In the genomic region with DNA sequence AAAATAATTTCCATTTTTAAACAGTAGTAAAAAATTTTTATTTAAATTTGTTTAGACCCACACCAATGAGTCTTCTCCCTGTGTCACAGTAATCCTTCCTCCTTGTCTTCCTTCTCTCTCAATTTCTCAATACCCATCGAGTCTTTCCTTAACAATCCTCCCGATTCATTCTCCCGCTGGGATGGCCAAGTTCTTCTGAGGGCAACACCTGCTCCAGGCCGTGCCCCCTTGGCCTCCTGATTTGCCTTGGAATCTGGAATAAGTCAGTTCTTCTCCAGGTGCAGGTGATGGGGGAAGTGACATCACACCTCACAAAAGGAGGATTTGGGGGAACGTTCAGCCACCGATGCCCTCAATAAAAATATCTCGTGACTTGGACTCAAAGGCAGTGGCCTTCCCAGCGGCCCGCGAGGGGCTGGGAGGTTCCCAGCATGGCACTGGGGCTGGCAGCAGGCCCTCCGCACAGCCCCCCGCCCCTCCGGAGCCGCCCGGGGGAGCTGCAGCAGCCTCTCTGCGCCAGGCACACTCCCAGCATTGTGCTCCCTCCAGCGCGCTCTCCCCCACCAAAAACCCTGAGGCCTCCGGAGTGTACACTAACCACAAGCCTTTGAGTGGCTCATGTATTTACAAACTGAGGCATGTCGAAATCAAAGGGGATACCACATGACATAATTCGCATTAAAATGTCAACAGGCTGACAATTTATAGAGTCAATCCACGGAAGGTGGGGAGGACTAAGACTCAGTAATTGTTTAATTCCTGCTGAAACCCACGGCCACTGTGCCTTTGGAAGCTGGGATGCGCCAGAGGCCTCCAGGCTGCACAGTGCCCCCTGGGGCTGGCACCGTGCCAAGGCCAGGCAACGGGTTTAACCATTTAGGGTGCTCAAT, we compare ENCODE assay signal across 1 cellular context.
TF ChIP-seq lines count a peak whose summit lies in the region.

No MANE protein-coding gene starts in this region.

TF ChIP-seq in HepG2, 621 proteins besides CTCF, POLR2A, EP300 and RAD21 (continued from another document and continues in another):
- TF ChIP-seq, protein P1, sequence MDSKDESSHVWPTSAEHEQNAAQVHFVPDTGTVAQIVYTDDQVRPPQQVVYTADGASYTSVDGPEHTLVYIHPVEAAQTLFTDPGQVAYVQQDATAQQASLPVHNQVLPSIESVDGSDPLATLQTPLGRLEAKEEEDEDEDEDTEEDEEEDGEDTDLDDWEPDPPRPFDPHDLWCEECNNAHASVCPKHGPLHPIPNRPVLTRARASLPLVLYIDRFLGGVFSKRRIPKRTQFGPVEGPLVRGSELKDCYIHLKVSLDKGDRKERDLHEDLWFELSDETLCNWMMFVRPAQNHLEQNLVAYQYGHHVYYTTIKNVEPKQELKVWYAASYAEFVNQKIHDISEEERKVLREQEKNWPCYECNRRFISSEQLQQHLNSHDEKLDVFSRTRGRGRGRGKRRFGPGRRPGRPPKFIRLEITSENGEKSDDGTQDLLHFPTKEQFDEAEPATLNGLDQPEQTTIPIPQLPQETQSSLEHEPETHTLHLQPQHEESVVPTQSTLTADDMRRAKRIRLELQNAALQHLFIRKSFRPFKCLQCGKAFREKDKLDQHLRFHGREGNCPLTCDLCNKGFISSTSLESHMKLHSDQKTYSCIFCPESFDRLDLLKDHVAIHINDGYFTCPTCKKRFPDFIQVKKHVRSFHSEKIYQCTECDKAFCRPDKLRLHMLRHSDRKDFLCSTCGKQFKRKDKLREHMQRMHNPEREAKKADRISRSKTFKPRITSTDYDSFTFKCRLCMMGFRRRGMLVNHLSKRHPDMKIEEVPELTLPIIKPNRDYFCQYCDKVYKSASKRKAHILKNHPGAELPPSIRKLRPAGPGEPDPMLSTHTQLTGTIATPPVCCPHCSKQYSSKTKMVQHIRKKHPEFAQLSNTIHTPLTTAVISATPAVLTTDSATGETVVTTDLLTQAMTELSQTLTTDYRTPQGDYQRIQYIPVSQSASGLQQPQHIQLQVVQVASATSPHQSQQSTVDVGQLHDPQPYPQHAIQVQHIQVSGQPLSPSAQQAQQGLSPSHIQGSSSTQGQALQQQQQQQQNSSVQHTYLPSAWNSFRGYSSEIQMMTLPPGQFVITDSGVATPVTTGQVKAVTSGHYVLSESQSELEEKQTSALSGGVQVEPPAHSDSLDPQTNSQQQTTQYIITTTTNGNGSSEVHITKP (CRISPR knock-in tag; IDR thresholded peaks at IDR 0.05; ENCODE audit: low read depth) = peak; percentile 53
- TF ChIP-seq CBFB (CRISPR knock-in tag; IDR thresholded peaks at IDR 0.05) = peak; percentile 96
- peak; percentile 73; the same call in 1 of the 2 replicates for TF ChIP-seq YEATS2 (CRISPR knock-in tag; IDR thresholded peaks at IDR 0.05; ENCODE audit: borderline replicate concordance)
- 0 out of 2 replicates have a peak, but pooled peaks have one; percentile 64 for TF ChIP-seq ZNF225 (CRISPR knock-in tag; IDR thresholded peaks at IDR 0.05)
- no peak for TF ChIP-seq ZNF44 (CRISPR knock-in tag; IDR thresholded peaks at IDR 0.05)
- TF ChIP-seq, protein P2, sequence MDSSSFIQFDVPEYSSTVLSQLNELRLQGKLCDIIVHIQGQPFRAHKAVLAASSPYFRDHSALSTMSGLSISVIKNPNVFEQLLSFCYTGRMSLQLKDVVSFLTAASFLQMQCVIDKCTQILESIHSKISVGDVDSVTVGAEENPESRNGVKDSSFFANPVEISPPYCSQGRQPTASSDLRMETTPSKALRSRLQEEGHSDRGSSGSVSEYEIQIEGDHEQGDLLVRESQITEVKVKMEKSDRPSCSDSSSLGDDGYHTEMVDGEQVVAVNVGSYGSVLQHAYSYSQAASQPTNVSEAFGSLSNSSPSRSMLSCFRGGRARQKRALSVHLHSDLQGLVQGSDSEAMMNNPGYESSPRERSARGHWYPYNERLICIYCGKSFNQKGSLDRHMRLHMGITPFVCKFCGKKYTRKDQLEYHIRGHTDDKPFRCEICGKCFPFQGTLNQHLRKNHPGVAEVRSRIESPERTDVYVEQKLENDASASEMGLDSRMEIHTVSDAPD (CRISPR knock-in tag; IDR thresholded peaks at IDR 0.05) = peak; percentile 90; the same call in 1 of the 2 replicates
- TF ChIP-seq, protein P3, sequence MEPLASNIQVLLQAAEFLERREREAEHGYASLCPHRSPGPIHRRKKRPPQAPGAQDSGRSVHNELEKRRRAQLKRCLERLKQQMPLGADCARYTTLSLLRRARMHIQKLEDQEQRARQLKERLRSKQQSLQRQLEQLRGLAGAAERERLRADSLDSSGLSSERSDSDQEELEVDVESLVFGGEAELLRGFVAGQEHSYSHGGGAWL (CRISPR knock-in tag; IDR thresholded peaks at IDR 0.05) = peak; percentile 36; the same call in 1 of the 2 replicates
- no peak for TF ChIP-seq KDM5A (IDR thresholded peaks at IDR 0.05; ENCODE audit: borderline replicate concordance, low read length)
- TF ChIP-seq, protein P4, sequence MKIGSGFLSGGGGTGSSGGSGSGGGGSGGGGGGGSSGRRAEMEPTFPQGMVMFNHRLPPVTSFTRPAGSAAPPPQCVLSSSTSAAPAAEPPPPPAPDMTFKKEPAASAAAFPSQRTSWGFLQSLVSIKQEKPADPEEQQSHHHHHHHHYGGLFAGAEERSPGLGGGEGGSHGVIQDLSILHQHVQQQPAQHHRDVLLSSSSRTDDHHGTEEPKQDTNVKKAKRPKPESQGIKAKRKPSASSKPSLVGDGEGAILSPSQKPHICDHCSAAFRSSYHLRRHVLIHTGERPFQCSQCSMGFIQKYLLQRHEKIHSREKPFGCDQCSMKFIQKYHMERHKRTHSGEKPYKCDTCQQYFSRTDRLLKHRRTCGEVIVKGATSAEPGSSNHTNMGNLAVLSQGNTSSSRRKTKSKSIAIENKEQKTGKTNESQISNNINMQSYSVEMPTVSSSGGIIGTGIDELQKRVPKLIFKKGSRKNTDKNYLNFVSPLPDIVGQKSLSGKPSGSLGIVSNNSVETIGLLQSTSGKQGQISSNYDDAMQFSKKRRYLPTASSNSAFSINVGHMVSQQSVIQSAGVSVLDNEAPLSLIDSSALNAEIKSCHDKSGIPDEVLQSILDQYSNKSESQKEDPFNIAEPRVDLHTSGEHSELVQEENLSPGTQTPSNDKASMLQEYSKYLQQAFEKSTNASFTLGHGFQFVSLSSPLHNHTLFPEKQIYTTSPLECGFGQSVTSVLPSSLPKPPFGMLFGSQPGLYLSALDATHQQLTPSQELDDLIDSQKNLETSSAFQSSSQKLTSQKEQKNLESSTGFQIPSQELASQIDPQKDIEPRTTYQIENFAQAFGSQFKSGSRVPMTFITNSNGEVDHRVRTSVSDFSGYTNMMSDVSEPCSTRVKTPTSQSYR (CRISPR knock-in tag; IDR thresholded peaks at IDR 0.05; ENCODE audit: borderline replicate concordance) = peak; percentile 83
- TF ChIP-seq ZNF550 (CRISPR knock-in tag; IDR thresholded peaks at IDR 0.05; ENCODE audit: borderline replicate concordance) = 0 out of 2 replicates have a peak, but pooled peaks have one; percentile 45
- TF ChIP-seq, protein P5, sequence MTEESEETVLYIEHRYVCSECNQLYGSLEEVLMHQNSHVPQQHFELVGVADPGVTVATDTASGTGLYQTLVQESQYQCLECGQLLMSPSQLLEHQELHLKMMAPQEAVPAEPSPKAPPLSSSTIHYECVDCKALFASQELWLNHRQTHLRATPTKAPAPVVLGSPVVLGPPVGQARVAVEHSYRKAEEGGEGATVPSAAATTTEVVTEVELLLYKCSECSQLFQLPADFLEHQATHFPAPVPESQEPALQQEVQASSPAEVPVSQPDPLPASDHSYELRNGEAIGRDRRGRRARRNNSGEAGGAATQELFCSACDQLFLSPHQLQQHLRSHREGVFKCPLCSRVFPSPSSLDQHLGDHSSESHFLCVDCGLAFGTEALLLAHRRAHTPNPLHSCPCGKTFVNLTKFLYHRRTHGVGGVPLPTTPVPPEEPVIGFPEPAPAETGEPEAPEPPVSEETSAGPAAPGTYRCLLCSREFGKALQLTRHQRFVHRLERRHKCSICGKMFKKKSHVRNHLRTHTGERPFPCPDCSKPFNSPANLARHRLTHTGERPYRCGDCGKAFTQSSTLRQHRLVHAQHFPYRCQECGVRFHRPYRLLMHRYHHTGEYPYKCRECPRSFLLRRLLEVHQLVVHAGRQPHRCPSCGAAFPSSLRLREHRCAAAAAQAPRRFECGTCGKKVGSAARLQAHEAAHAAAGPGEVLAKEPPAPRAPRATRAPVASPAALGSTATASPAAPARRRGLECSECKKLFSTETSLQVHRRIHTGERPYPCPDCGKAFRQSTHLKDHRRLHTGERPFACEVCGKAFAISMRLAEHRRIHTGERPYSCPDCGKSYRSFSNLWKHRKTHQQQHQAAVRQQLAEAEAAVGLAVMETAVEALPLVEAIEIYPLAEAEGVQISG (CRISPR knock-in tag; IDR thresholded peaks at IDR 0.05) = peak; percentile 68
- TF ChIP-seq ZNF780A (CRISPR knock-in tag; IDR thresholded peaks at IDR 0.05) = 0 out of 2 replicates have a peak, but pooled peaks have one; percentile 74
- peak; percentile 53; the same call in 1 of the 2 replicates for TF ChIP-seq NR2C2 (CRISPR knock-in tag; IDR thresholded peaks at IDR 0.05; ENCODE audit: borderline replicate concordance)
- no peak for TF ChIP-seq ZNF678 (CRISPR knock-in tag; IDR thresholded peaks at IDR 0.05)
- TF ChIP-seq, protein P6, sequence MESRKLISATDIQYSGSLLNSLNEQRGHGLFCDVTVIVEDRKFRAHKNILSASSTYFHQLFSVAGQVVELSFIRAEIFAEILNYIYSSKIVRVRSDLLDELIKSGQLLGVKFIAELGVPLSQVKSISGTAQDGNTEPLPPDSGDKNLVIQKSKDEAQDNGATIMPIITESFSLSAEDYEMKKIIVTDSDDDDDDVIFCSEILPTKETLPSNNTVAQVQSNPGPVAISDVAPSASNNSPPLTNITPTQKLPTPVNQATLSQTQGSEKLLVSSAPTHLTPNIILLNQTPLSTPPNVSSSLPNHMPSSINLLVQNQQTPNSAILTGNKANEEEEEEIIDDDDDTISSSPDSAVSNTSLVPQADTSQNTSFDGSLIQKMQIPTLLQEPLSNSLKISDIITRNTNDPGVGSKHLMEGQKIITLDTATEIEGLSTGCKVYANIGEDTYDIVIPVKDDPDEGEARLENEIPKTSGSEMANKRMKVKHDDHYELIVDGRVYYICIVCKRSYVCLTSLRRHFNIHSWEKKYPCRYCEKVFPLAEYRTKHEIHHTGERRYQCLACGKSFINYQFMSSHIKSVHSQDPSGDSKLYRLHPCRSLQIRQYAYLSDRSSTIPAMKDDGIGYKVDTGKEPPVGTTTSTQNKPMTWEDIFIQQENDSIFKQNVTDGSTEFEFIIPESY (CRISPR knock-in tag; IDR thresholded peaks at IDR 0.05) = 0 out of 2 replicates have a peak, but pooled peaks have one; percentile 63
- TF ChIP-seq ZNF232 (CRISPR knock-in tag; IDR thresholded peaks at IDR 0.05; ENCODE audit: borderline replicate concordance) = no peak
- no peak for TF ChIP-seq NFE2L2 (IDR thresholded peaks at IDR 0.05; ENCODE audit: low read length)
- peak; percentile 22; the same call in 1 of the 2 replicates for TF ChIP-seq ZNF7 (CRISPR knock-in tag; IDR thresholded peaks at IDR 0.05)
- TF ChIP-seq, protein P7, sequence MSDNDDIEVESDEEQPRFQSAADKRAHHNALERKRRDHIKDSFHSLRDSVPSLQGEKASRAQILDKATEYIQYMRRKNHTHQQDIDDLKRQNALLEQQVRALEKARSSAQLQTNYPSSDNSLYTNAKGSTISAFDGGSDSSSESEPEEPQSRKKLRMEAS (IDR thresholded peaks at IDR 0.05) = peak; percentile 75
- TF ChIP-seq, protein P8, sequence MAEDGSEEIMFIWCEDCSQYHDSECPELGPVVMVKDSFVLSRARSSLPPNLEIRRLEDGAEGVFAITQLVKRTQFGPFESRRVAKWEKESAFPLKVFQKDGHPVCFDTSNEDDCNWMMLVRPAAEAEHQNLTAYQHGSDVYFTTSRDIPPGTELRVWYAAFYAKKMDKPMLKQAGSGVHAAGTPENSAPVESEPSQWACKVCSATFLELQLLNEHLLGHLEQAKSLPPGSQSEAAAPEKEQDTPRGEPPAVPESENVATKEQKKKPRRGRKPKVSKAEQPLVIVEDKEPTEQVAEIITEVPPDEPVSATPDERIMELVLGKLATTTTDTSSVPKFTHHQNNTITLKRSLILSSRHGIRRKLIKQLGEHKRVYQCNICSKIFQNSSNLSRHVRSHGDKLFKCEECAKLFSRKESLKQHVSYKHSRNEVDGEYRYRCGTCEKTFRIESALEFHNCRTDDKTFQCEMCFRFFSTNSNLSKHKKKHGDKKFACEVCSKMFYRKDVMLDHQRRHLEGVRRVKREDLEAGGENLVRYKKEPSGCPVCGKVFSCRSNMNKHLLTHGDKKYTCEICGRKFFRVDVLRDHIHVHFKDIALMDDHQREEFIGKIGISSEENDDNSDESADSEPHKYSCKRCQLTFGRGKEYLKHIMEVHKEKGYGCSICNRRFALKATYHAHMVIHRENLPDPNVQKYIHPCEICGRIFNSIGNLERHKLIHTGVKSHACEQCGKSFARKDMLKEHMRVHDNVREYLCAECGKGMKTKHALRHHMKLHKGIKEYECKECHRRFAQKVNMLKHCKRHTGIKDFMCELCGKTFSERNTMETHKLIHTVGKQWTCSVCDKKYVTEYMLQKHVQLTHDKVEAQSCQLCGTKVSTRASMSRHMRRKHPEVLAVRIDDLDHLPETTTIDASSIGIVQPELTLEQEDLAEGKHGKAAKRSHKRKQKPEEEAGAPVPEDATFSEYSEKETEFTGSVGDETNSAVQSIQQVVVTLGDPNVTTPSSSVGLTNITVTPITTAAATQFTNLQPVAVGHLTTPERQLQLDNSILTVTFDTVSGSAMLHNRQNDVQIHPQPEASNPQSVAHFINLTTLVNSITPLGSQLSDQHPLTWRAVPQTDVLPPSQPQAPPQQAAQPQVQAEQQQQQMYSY (CRISPR knock-in tag; IDR thresholded peaks at IDR 0.05) = no peak
- TF ChIP-seq PHF21A (CRISPR knock-in tag; IDR thresholded peaks at IDR 0.05) = peak; percentile 67; the same call in 1 of the 2 replicates
- TF ChIP-seq ONECUT2 (CRISPR knock-in tag; IDR thresholded peaks at IDR 0.05) = no peak
- TF ChIP-seq, protein P9, sequence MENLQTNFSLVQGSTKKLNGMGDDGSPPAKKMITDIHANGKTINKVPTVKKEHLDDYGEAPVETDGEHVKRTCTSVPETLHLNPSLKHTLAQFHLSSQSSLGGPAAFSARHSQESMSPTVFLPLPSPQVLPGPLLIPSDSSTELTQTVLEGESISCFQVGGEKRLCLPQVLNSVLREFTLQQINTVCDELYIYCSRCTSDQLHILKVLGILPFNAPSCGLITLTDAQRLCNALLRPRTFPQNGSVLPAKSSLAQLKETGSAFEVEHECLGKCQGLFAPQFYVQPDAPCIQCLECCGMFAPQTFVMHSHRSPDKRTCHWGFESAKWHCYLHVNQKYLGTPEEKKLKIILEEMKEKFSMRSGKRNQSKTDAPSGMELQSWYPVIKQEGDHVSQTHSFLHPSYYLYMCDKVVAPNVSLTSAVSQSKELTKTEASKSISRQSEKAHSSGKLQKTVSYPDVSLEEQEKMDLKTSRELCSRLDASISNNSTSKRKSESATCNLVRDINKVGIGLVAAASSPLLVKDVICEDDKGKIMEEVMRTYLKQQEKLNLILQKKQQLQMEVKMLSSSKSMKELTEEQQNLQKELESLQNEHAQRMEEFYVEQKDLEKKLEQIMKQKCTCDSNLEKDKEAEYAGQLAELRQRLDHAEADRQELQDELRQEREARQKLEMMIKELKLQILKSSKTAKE (CRISPR knock-in tag; IDR thresholded peaks at IDR 0.05; ENCODE audit: borderline replicate concordance) = peak; percentile 78; the same call in 1 of the 2 replicates
